Comparison of ENCODE assay signal across 15 cellular contexts in the genomic region with DNA sequence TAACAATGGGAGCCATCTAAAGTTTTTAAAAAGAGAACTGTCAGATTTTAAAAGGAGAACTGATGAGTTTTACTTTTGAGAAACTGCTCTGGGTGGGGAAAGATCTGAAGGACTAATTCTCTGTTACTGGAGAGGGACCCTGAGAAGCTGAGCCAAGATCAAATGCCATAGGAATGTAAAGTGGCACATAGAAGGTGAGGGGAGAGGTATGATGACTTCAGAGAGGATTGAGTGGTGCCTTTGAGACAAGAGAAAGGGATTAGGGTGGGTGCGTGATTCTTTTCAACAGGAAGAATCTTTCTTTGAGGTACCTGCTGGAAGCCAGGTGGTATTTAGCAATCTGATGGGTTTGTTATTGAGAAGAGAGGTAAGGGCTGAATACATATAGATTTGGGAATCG. TPM values are rescaled to one million over a fixed set of nuclear protein-coding genes. Genes with fewer than 3 reads are reported as not detected.
A peak's percentile ranks its signal among the peaks of the same experiment; 100 is the strongest.
DNase-seq lines count a peak whose midpoint lies in the region; ATAC-seq and TF ChIP-seq lines count a peak whose summit lies in the region.
"Had no signal": no experiment of that assay in that cellular context is flagged by ENCODE, and none has a peak within 500 bp of the region (broad histone marks: within the 10 kb centered on the region; RNA-seq: fewer than 3 reads in every experiment).

No MANE protein-coding gene starts in this region.

- H3K4me3 Mint-ChIP-seq in CD14-positive monocyte (peak overlapping the region in 1 of 2 donors; percentile 21), activated B cell treated with CpG ODN at 0.5 μM for 24 hours (peak overlapping the region; percentile 1), memory B cell (peak overlapping the region; percentile 8)
- H3K4me3 Mint-ChIP-seq in CD4-positive, alpha-beta memory T cell: peak overlapping the region in 5 of 8 donors; percentile 13 to 68 (median 53)
- H3K4me3 Mint-ChIP-seq: nephron had no signal

- ATAC-seq in activated B cell treated with CpG ODN at 0.5 μM for 24 hours (ENCODE audit: low read depth) (no peak), memory B cell (ENCODE audit: low read depth) (peak; percentile 48), GM18520 (IDR thresholded peaks at IDR 0.05; ENCODE audit: unreplicated experiment) (no peak)
- ATAC-seq: left ventricle myocardium superior had no signal

- H3K36me3 ChIP-seq in CD4-positive, alpha-beta memory T cell (ENCODE audit: insufficient read depth, low read length): peaks cover 12% of the 10 kb centered on the region
- no peaks in the 10 kb centered on the region for H3K36me3 ChIP-seq in effector memory CD4-positive, alpha-beta T cell (ENCODE audit: control insufficient read depth, insufficient read depth, low read length)

- H3K27me3 ChIP-seq in CD4-positive, alpha-beta memory T cell (ENCODE audit: insufficient read depth, low read length): no peaks in the 10 kb centered on the region
- H3K27me3 ChIP-seq in effector memory CD4-positive, alpha-beta T cell (replicated peaks; ENCODE audit: control insufficient read depth, insufficient read depth, low read length, poor library complexity, severe bottlenecking): no peaks in the 10 kb centered on the region
- H3K27me3 ChIP-seq: BLaER1 treated with 17β-estradiol and CSF1 and Interleukin-3, amounts not matched to agents 10 nM and 100 nM had no signal

- H3K4me1 Mint-ChIP-seq in CD14-positive monocyte: peaks cover 62% of the 10 kb centered on the region
- H3K4me1 Mint-ChIP-seq in CD4-positive, alpha-beta memory T cell: peaks cover 32 to 76% (median 58%) of the 10 kb centered on the region in 4 donors
- H3K4me1 Mint-ChIP-seq in activated B cell treated with CpG ODN at 0.5 μM for 24 hours: peaks cover 63% of the 10 kb centered on the region
- H3K4me1 Mint-ChIP-seq in memory B cell: peaks cover 36% of the 10 kb centered on the region

- H3K27me3 Mint-ChIP-seq in CD14-positive monocyte (ENCODE audit: low read depth in 3 of 3): peaks cover 0 to 1% (median 0%) of the 10 kb centered on the region in 3 donors
- no peaks in the 10 kb centered on the region for H3K27me3 Mint-ChIP-seq in CD4-positive, alpha-beta memory T cell
- no peaks in the 10 kb centered on the region for H3K27me3 Mint-ChIP-seq in activated B cell treated with CpG ODN at 0.5 μM for 24 hours
- H3K27me3 Mint-ChIP-seq in memory B cell: no peaks in the 10 kb centered on the region

- POLR2A ChIA-PET in CD4-positive, alpha-beta memory T cell (lab: Charles Lee; ENCODE audit: partially characterized antibody): no interaction called here
- POLR2A ChIA-PET in activated B cell treated with CpG ODN at 0.5 μM for 24 hours (lab: Charles Lee): interaction anchor here (1.3 kb wide), 1 partner anchor 9 kb away, joined by 5 read pairs; a partner anchor contains a TSS

- H3K36me3 Mint-ChIP-seq in CD14-positive monocyte (peaks cover 10 to 15% of the 10 kb centered on the region in 2 donors), activated B cell treated with CpG ODN at 0.5 μM for 24 hours (ENCODE audit: low read depth) (peaks cover 15% of the 10 kb centered on the region), memory B cell (peaks cover 13% of the 10 kb centered on the region)
- peaks cover 16 to 18% of the 10 kb centered on the region in 2 donors for H3K36me3 Mint-ChIP-seq in CD4-positive, alpha-beta memory T cell

- intact Hi-C loops in CD14-positive monocyte (cut with micrococcal nuclease): no loop called here
- intact Hi-C loops in CD4-positive, alpha-beta memory T cell (cut with micrococcal nuclease): no loop called here
- intact Hi-C loops in activated B cell treated with CpG ODN at 0.5 μM for 24 hours (cut with micrococcal nuclease): no loop called here

- no peaks in the 10 kb centered on the region for H3K9me3 ChIP-seq in CD4-positive, alpha-beta memory T cell (ENCODE audit: control insufficient read depth in 1 of 2, low read length in 2 of 2)
- no peaks in the 10 kb centered on the region for H3K9me3 ChIP-seq in effector memory CD4-positive, alpha-beta T cell (ENCODE audit: control insufficient read depth, low read length)
- H3K9me3 ChIP-seq: BLaER1 treated with 17β-estradiol and CSF1 and Interleukin-3, amounts not matched to agents 10 nM and 100 nM had no signal

- CTCF ChIA-PET in CD4-positive, alpha-beta memory T cell (lab: Charles Lee; ENCODE audit: partially characterized antibody): interaction anchor here (1.4 to 2.0 kb wide), 2 partner anchors 9 to 34 kb away, joined by 5 read pairs; a partner anchor contains a TSS
- CTCF ChIA-PET in activated B cell treated with CpG ODN at 0.5 μM for 24 hours (lab: Charles Lee): interaction anchor here (1.0 kb wide), 1 partner anchor 9 kb away, joined by 3 read pairs; a partner anchor contains a TSS

- no peak overlapping the region for H3K27ac ChIP-seq in CD4-positive, alpha-beta memory T cell (ENCODE audit: low read depth, low read length)
- no peak overlapping the region for H3K27ac ChIP-seq in effector memory CD4-positive, alpha-beta T cell (ENCODE audit: insufficient read depth, low read length, poor library complexity, severe bottlenecking)

- H3K27ac Mint-ChIP-seq in CD14-positive monocyte: peak overlapping the region; percentile 68 to 91 (median 85)
- H3K27ac Mint-ChIP-seq in CD4-positive, alpha-beta memory T cell: peak overlapping the region in 6 of 7 donors; percentile 1 to 62 (median 30)
- peak overlapping the region; percentile 72 for H3K27ac Mint-ChIP-seq in activated B cell treated with CpG ODN at 0.5 μM for 24 hours
- H3K27ac Mint-ChIP-seq in memory B cell: peak overlapping the region; percentile 84

- H3K4me1 ChIP-seq in CD4-positive, alpha-beta memory T cell (ENCODE audit: insufficient read depth, low read length): peaks cover 81% of the 10 kb centered on the region
- H3K4me1 ChIP-seq in effector memory CD4-positive, alpha-beta T cell (ENCODE audit: control insufficient read depth, insufficient read depth, low read length, poor library complexity, severe bottlenecking): peaks cover 18% of the 10 kb centered on the region

- DNase-seq in CD14-positive monocyte (ENCODE audit: low spot score): peak; percentile 12
- DNase-seq in CD4-positive, alpha-beta memory T cell: no peak
- no peak for DNase-seq in activated B cell treated with CpG ODN at 0.5 μM for 24 hours
- DNase-seq in memory B cell (ENCODE audit: low spot score in 2 of 2): no peak
- DNase-seq in ureter (ENCODE audit: low spot score): no peak
- DNase-seq in effector memory CD4-positive, alpha-beta T cell: no peak
- DNase-seq: activated CD8-positive, alpha-beta memory T cell treated with anti-CD3 and anti-CD28 coated beads, Interleukin-2, amount 50 U/mL, for 4 hours; caudate nucleus; left ventricle myocardium superior; NCI-H2081 treated with DMSO at 0.1 percent for 48 hours; NCI-H526 treated with DMSO at 0.1 percent for 48 hours; substantia nigra had no signal

- no peak overlapping the region for H3K4me3 ChIP-seq in CD4-positive, alpha-beta memory T cell (ENCODE audit: low read length in 2 of 2)
- H3K4me3 ChIP-seq in effector memory CD4-positive, alpha-beta T cell (ENCODE audit: insufficient read depth, low read depth, low read length, poor library complexity, severe bottlenecking): no peak overlapping the region
- H3K4me3 ChIP-seq: BLaER1 treated with 17β-estradiol and CSF1 and Interleukin-3, amounts not matched to agents 10 nM and 100 nM had no signal

- H3K9me3 Mint-ChIP-seq in CD14-positive monocyte (no peaks in the 10 kb centered on the region), activated B cell treated with CpG ODN at 0.5 μM for 24 hours (no peaks in the 10 kb centered on the region), memory B cell (no peaks in the 10 kb centered on the region)
- H3K9me3 Mint-ChIP-seq in CD4-positive, alpha-beta memory T cell: no peaks in the 10 kb centered on the region
- H3K9me3 Mint-ChIP-seq: nephron had no signal

- TF ChIP-seq CTCF in CD14-positive monocyte (IDR thresholded peaks at IDR 0.05) (no peak), activated B cell treated with CpG ODN at 0.5 μM for 24 hours (IDR thresholded peaks at IDR 0.05) (no peak)

RNA-seq across cellular contexts. Expression of a gene that starts 9.0 kb away (rescaled TPM):
- 10 to 100 TPM; 29.4 to 37.5 TPM for polyA plus RNA-seq in CD14-positive monocyte
- 10 to 100 TPM; 85.1 to 86.5 TPM for total RNA-seq in CD4-positive, alpha-beta memory T cell
- 10 to 100 TPM; 39.9 to 51.3 TPM for polyA plus RNA-seq in CD4-positive, alpha-beta memory T cell
- total RNA-seq in activated B cell treated with CpG ODN at 0.5 μM for 24 hours: 51.1 and 55.7 TPM in 2 replicates
- total RNA-seq in ureter: 64.8 TPM

RNA-seq across cellular contexts. Expression of a gene that starts 40.8 kb away (rescaled TPM):
- 1 to 10 TPM; 2.1 to 2.3 TPM for polyA plus RNA-seq in CD14-positive monocyte
- 1 to 10 TPM in 1 of 2 experiments, under 1 TPM in 1; 0.55 to 1.0 TPM for total RNA-seq in CD4-positive, alpha-beta memory T cell
- not detected for polyA plus RNA-seq in CD4-positive, alpha-beta memory T cell
- total RNA-seq in activated B cell treated with CpG ODN at 0.5 μM for 24 hours: 0.86 and 1.3 TPM in 2 replicates
- total RNA-seq in ureter: 15.4 TPM

RNA-seq across cellular contexts. Expression of a gene that starts 55.9 kb away (rescaled TPM):
- 10 to 100 TPM in 1 of 2 donors, 1 to 10 TPM in 1; 7.1 to 11.5 TPM for polyA plus RNA-seq in CD14-positive monocyte
- 100 to 1,000 TPM; 112 to 114 TPM for total RNA-seq in CD4-positive, alpha-beta memory T cell
- 10 to 100 TPM in 1 of 2 donors, 1 to 10 TPM in 1; 5.5 to 18.1 TPM for polyA plus RNA-seq in CD4-positive, alpha-beta memory T cell
- 79.2 and 89.3 TPM in 2 replicates for total RNA-seq in activated B cell treated with CpG ODN at 0.5 μM for 24 hours
- total RNA-seq in ureter: 79.6 TPM

Comparison
In these comparisons a context has a peak if more than half of its experiments do, and no peak if none do; other contexts are left out.
1. H3K27ac Mint-ChIP-seq: peak in every context shown above with its lines; median percentile 85 in CD14-positive monocyte; 84 in memory B cell; 72 in activated B cell treated with CpG ODN at 0.5 μM for 24 hours; 30 in CD4-positive, alpha-beta memory T cell.